ENCODE assay signal across 18 cellular contexts in genomic region chr14:98606816-98607215, GRCh38.
DNase-seq lines count a peak whose midpoint lies in the region; FAIRE-seq and TF ChIP-seq lines count a peak whose summit lies in the region.
"Had no signal": no experiment of that assay in that cellular context is flagged by ENCODE, and none has a peak within 500 bp of the region (broad histone marks: within the 10 kb centered on the region; RNA-seq: fewer than 3 reads in every experiment).

No MANE protein-coding gene starts in this region.

- no peaks in the 10 kb centered on the region for H3K79me1 ChIP-seq in H1 (ENCODE audit: low read depth, low read length)

- TF ChIP-seq CTCF in H1 (IDR thresholded peaks at IDR 0.05; ENCODE audit: control extremely low read depth in 1 of 3, insufficient read depth in 1 of 3, low read depth in 1 of 3, low read length in 3 of 3) (no peak), neural crest cell (conservative IDR thresholded peaks at IDR 0.05) (no peak), vagina (IDR thresholded peaks at IDR 0.05) (no peak)

- H4K5ac ChIP-seq in H1 (ENCODE audit: insufficient read length, low read depth, low read length), result no peak overlapping the region

- 0 out of 2 replicates have a peak overlapping the region, but pooled peaks have one; percentile 7 for H2BK20ac ChIP-seq in H1 (ENCODE audit: low read length)

- H2AK5ac ChIP-seq in H1 (ENCODE audit: low read depth, low read length), result no peak overlapping the region

- peak overlapping the region; percentile 32 for H3K27ac Mint-ChIP-seq in activated naive CD4-positive, alpha-beta T cell treated with anti-CD3 and anti-CD28 coated beads, Interleukin-2, amount 50 U/mL, for 24 hours
- peak overlapping the region; percentile 20 for H3K27ac Mint-ChIP-seq in neural crest cell (ENCODE audit: unreplicated experiment)
- peak overlapping the region in 2 of 7 donors; percentile 22 to 26 for H3K27ac Mint-ChIP-seq in CD4-positive, alpha-beta memory T cell
- H3K27ac Mint-ChIP-seq: CD4-positive, alpha-beta T cell; IgD-negative memory B cell had no signal

- H3K27ac ChIP-seq in H1 (ENCODE audit: low read depth, low read length) (no peak overlapping the region), vagina (no peak overlapping the region)
- H3K27ac ChIP-seq in CD4-positive, alpha-beta memory T cell (ENCODE audit: low read depth, low read length), result no peak overlapping the region

- H2BK5ac ChIP-seq in H1 (ENCODE audit: low read depth, low read length), result no peak overlapping the region

- no peak overlapping the region for H3K4me2 ChIP-seq in H1 (ENCODE audit: insufficient read depth in 1 of 2, low read depth in 2 of 2, low read length in 2 of 2)

- H3K4me1 Mint-ChIP-seq in activated naive CD4-positive, alpha-beta T cell treated with anti-CD3 and anti-CD28 coated beads, Interleukin-2, amount 50 U/mL, for 24 hours, result peaks cover 16% of the 10 kb centered on the region
- peaks cover 10% of the 10 kb centered on the region for H3K4me1 Mint-ChIP-seq in neural crest cell
- peaks cover 0 to 12% (median 6%) of the 10 kb centered on the region in 4 donors for H3K4me1 Mint-ChIP-seq in CD4-positive, alpha-beta memory T cell
- H3K4me1 Mint-ChIP-seq: IgD-negative memory B cell had no signal

- FAIRE-seq in H1 (lab: Jason Lieb, UNC), result no peak
- FAIRE-seq: A204.1, GM12892, HepG2 had no signal

- H3K9me3 ChIP-seq in H1 (ENCODE audit: insufficient read depth in 2 of 2, low read depth in 1 of 2, low read length in 1 of 2) (no peaks in the 10 kb centered on the region), vagina (no peaks in the 10 kb centered on the region)
- H3K9me3 ChIP-seq in CD4-positive, alpha-beta memory T cell (ENCODE audit: control insufficient read depth in 1 of 2, low read length in 2 of 2), result no peaks in the 10 kb centered on the region
- H3K9me3 ChIP-seq: BE2C, HAP-1 had no signal

- H2BK12ac ChIP-seq in H1 (ENCODE audit: low read depth, low read length), result no peak overlapping the region

- no peak overlapping the region for H2BK15ac ChIP-seq in H1 (ENCODE audit: low read length)

- H4K8ac ChIP-seq in H1 (ENCODE audit: extremely low read depth, insufficient read depth, low read length), result no peak overlapping the region

- H3K14ac ChIP-seq in H1 (ENCODE audit: insufficient read length), result no peak overlapping the region

- H3K27me3 Mint-ChIP-seq in activated naive CD4-positive, alpha-beta T cell treated with anti-CD3 and anti-CD28 coated beads, Interleukin-2, amount 50 U/mL, for 24 hours, result no peaks in the 10 kb centered on the region
- peaks cover 3% of the 10 kb centered on the region for H3K27me3 Mint-ChIP-seq in neural crest cell (ENCODE audit: low read depth)
- H3K27me3 Mint-ChIP-seq in CD4-positive, alpha-beta memory T cell, result no peaks in the 10 kb centered on the region
- H3K27me3 Mint-ChIP-seq: CD4-positive, alpha-beta T cell; IgD-negative memory B cell had no signal

- no peak overlapping the region for H3K18ac ChIP-seq in H1 (ENCODE audit: extremely low read depth, low read length)

- H3K4me1 ChIP-seq in H1 (replicated peaks in 1 of 4; ENCODE audit: control insufficient read depth in 3 of 4, insufficient read depth in 4 of 4, low read length in 3 of 4), result no peaks in the 10 kb centered on the region
- H3K4me1 ChIP-seq in vagina, result no peaks in the 10 kb centered on the region
- no peaks in the 10 kb centered on the region for H3K4me1 ChIP-seq in CD4-positive, alpha-beta memory T cell (ENCODE audit: insufficient read depth, low read length)
- H3K4me1 ChIP-seq: BE2C, HAP-1 had no signal

- H3K4me3 Mint-ChIP-seq in activated naive CD4-positive, alpha-beta T cell treated with anti-CD3 and anti-CD28 coated beads, Interleukin-2, amount 50 U/mL, for 24 hours, result no peak overlapping the region
- no peak overlapping the region for H3K4me3 Mint-ChIP-seq in neural crest cell
- H3K4me3 Mint-ChIP-seq in CD4-positive, alpha-beta memory T cell, result no peak overlapping the region
- H3K4me3 Mint-ChIP-seq: CD4-positive, alpha-beta T cell; IgD-negative memory B cell had no signal

- TF ChIP-seq RAD21 in H1 (IDR thresholded peaks at IDR 0.05 in 1 of 2, conservative IDR thresholded peaks at IDR 0.05 in 1 of 2; ENCODE audit: low read depth in 2 of 2, low read length in 2 of 2), result peak in 1 of 2 experiments; percentile 16; a peak in 1 of 4 replicates

- POLR2A ChIA-PET in H1 (lab: Charles Lee; ENCODE audit: partially characterized antibody), result no interaction called here
- POLR2A ChIA-PET in CD4-positive, alpha-beta memory T cell (lab: Charles Lee; ENCODE audit: partially characterized antibody), result no interaction called here

- no peak for TF ChIP-seq EP300 in H1 (IDR thresholded peaks at IDR 0.05; ENCODE audit: borderline replicate concordance in 1 of 2, low read depth in 2 of 2, low read length in 2 of 2)

- H3K56ac ChIP-seq in H1 (replicated peaks; ENCODE audit: insufficient read length, low read depth, low read length), result no peak overlapping the region

- no peaks in the 10 kb centered on the region for H3K23me2 ChIP-seq in H1 (ENCODE audit: low read depth, low read length)

- H3K27me3 ChIP-seq in H1 (replicated peaks in 1 of 4; ENCODE audit: control insufficient read depth in 3 of 4, extremely low read depth in 1 of 4, insufficient read depth in 3 of 4, low read length in 3 of 4), result no peaks in the 10 kb centered on the region
- H3K27me3 ChIP-seq in vagina, result no peaks in the 10 kb centered on the region
- no peaks in the 10 kb centered on the region for H3K27me3 ChIP-seq in CD4-positive, alpha-beta memory T cell (ENCODE audit: insufficient read depth, low read length)
- H3K27me3 ChIP-seq: BE2C had no signal

- no peaks in the 10 kb centered on the region for H3K36me3 ChIP-seq in H1 (ENCODE audit: control insufficient read depth in 2 of 4, insufficient read depth in 4 of 4, low read length in 3 of 4)
- no peaks in the 10 kb centered on the region for H3K36me3 ChIP-seq in vagina
- no peaks in the 10 kb centered on the region for H3K36me3 ChIP-seq in CD4-positive, alpha-beta memory T cell (ENCODE audit: insufficient read depth, low read length)
- H3K36me3 ChIP-seq: BE2C, HAP-1 had no signal

- TF ChIP-seq POLR2A in H1 (IDR thresholded peaks at IDR 0.05; ENCODE audit: control extremely low read depth in 1 of 2, low read depth in 2 of 2, low read length in 2 of 2) (no peak), vagina (IDR thresholded peaks at IDR 0.05) (no peak)

- H3K9ac ChIP-seq in H1 (replicated peaks in 1 of 4; ENCODE audit: extremely low read depth in 1 of 4, low read depth in 3 of 4, low read length in 3 of 4), result no peak overlapping the region

- H3K36me3 Mint-ChIP-seq in activated naive CD4-positive, alpha-beta T cell treated with anti-CD3 and anti-CD28 coated beads, Interleukin-2, amount 50 U/mL, for 24 hours, result no peaks in the 10 kb centered on the region
- H3K36me3 Mint-ChIP-seq in neural crest cell (ENCODE audit: low read depth), result no peaks in the 10 kb centered on the region
- no peaks in the 10 kb centered on the region for H3K36me3 Mint-ChIP-seq in CD4-positive, alpha-beta memory T cell
- H3K36me3 Mint-ChIP-seq: IgD-negative memory B cell had no signal

- no peaks in the 10 kb centered on the region for H3K79me2 ChIP-seq in H1 (ENCODE audit: control insufficient read depth in 1 of 2, insufficient read depth in 2 of 2, low read length in 2 of 2)

- CTCF ChIA-PET in H1 (lab: Charles Lee; ENCODE audit: partially characterized antibody), result interaction anchor here (0.6 to 1.2 kb wide), 2 partner anchors 25 to 48 kb away, joined by 3 read pairs; no protein-coding TSS in a partner anchor
- CTCF ChIA-PET in CD4-positive, alpha-beta memory T cell (lab: Charles Lee; ENCODE audit: partially characterized antibody), result no interaction called here

- DNase-seq in activated naive CD4-positive, alpha-beta T cell treated with Interleukin-2 at 50 U/mL for 16 hours, result no peak
- DNase-seq in H1 (ENCODE audit: low read depth in 1 of 2, low spot score in 2 of 2) (no peak), neural crest cell (ENCODE audit: low read depth, low spot score) (no peak), vagina (ENCODE audit: extremely low spot score in 2 of 2) (peak; percentile 71 to 82), NCI-H1436 treated with DMSO at 0.1 percent for 48 hours (lab: John Stamatoyannopoulos, UW) (no peak)
- DNase-seq in CD4-positive, alpha-beta memory T cell, result no peak
- DNase-seq: ACHN; BE2C; C1 segment of cervical spinal cord; CD4-positive, alpha-beta T cell; DMS153; GDM1 had no signal

- no peaks in the 10 kb centered on the region for H3K9me3 Mint-ChIP-seq in activated naive CD4-positive, alpha-beta T cell treated with anti-CD3 and anti-CD28 coated beads, Interleukin-2, amount 50 U/mL, for 24 hours
- H3K9me3 Mint-ChIP-seq in neural crest cell, result no peaks in the 10 kb centered on the region
- H3K9me3 Mint-ChIP-seq in CD4-positive, alpha-beta memory T cell, result no peaks in the 10 kb centered on the region
- H3K9me3 Mint-ChIP-seq: CD4-positive, alpha-beta T cell had no signal

- H2AFZ ChIP-seq in H1 (ENCODE audit: low read length), result no peak overlapping the region

- H3K4me3 ChIP-seq in H1 (ENCODE audit: extremely low read depth in 1 of 4, insufficient read depth in 2 of 4, low read depth in 3 of 4, low read length in 4 of 4) (no peak overlapping the region), vagina (no peak overlapping the region)
- H3K4me3 ChIP-seq in CD4-positive, alpha-beta memory T cell (ENCODE audit: low read length in 2 of 2), result no peak overlapping the region
- H3K4me3 ChIP-seq: HAP-1 had no signal

- no peak overlapping the region for H4K91ac ChIP-seq in H1 (replicated peaks; ENCODE audit: insufficient read length, low read length)

- H2BK120ac ChIP-seq in H1 (replicated peaks; ENCODE audit: low read depth, low read length), result no peak overlapping the region

- no peak overlapping the region for H3K4ac ChIP-seq in H1 (replicated peaks; ENCODE audit: insufficient read length, low read depth, low read length)

- 95% methylated on average over 4 of the region's 4 CpGs; no CpG with 5 or more reads in 1 of the 2 experiments for WGBS in H1 (ENCODE audit: extremely low coverage in 1 of 2, insufficient coverage in 1 of 2, insufficient read length in 1 of 2, insufficient replicate concordance in 2 of 2, low coverage in 1 of 2, low lambda C conversion rate in 2 of 2, missing lambda C conversion rate in 1 of 2), 2 experiments

- no peaks in the 10 kb centered on the region for H4K20me1 ChIP-seq in H1 (replicated peaks in 1 of 2; ENCODE audit: control insufficient read depth in 1 of 2, insufficient read depth in 2 of 2, low read length in 2 of 2)

- intact Hi-C loops in vagina (cut with DNase I), result no loop called here
- intact Hi-C loops in CD4-positive, alpha-beta memory T cell (cut with micrococcal nuclease), result no loop called here

- H3K23ac ChIP-seq in H1 (ENCODE audit: insufficient read length), result no peak overlapping the region

TF ChIP-seq in H1, 55 proteins besides CTCF, POLR2A, EP300 and RAD21 (continues in another document):
- TF ChIP-seq RXRA (IDR thresholded peaks at IDR 0.05; ENCODE audit: insufficient read depth, low read depth, low read length), result no peak
- TF ChIP-seq TCF12 (IDR thresholded peaks at IDR 0.05; ENCODE audit: low read depth, low read length), result no peak

Comparison
In these comparisons a context has a peak if more than half of its experiments do, and no peak if none do; other contexts are left out.
1. DNase-seq: peak in vagina (2 of 2); none in activated naive CD4-positive, alpha-beta T cell treated with Interleukin-2 at 50 U/mL for 16 hours (single experiment), H1 (0 of 2), neural crest cell (single experiment), NCI-H1436 treated with DMSO at 0.1 percent for 48 hours (single experiment) and CD4-positive, alpha-beta memory T cell (0 of 5).